ENCODE assay signal across 9 cellular contexts in genomic region chr7:155752756-155753445, GRCh38.
DNase-seq lines count a peak whose midpoint lies in the region; ATAC-seq and TF ChIP-seq lines count a peak whose summit lies in the region.
"Had no signal": no experiment of that assay in that cellular context is flagged by ENCODE, and none has a peak within 500 bp of the region (broad histone marks: within the 10 kb centered on the region; RNA-seq: fewer than 3 reads in every experiment).

No MANE protein-coding gene starts in this region.

- H3K27me3 Mint-ChIP-seq in effector memory CD8-positive, alpha-beta T cell: no peaks in the 10 kb centered on the region

- peaks cover 3% of the 10 kb centered on the region for H3K36me3 Mint-ChIP-seq in effector memory CD8-positive, alpha-beta T cell (ENCODE audit: insufficient read depth)

- peak overlapping the region; percentile 26 to 57 for H3K4me3 Mint-ChIP-seq in effector memory CD8-positive, alpha-beta T cell

- ATAC-seq in GM18499 (IDR thresholded peaks at IDR 0.05; ENCODE audit: insufficient read depth, unreplicated experiment) (peak; percentile 47), GM21367 (IDR thresholded peaks at IDR 0.05; ENCODE audit: unreplicated experiment) (peak; percentile 59), HG03280 (IDR thresholded peaks at IDR 0.05; ENCODE audit: unreplicated experiment) (peak; percentile 49)
- peak; percentile 16 for ATAC-seq in effector memory CD8-positive, alpha-beta T cell (replicated peaks)

- no peak overlapping the region for H3K27ac ChIP-seq in caudate nucleus (ENCODE audit: low read depth, low read length)

- TF ChIP-seq CTCF in foreskin fibroblast (IDR thresholded peaks at IDR 0.05; ENCODE audit: low read depth, low read length): no peak

- no peaks in the 10 kb centered on the region for H3K9me3 Mint-ChIP-seq in effector memory CD8-positive, alpha-beta T cell

- DNase-seq in effector memory CD8-positive, alpha-beta T cell: no peak
- no peak for DNase-seq in foreskin fibroblast
- DNase-seq in DMS153 treated with DMSO at 0.1 percent for 48 hours (lab: John Stamatoyannopoulos, UW; ENCODE audit: unreplicated experiment): no peak
- DNase-seq in medulla oblongata (ENCODE audit: extremely low spot score): no peak
- DNase-seq in caudate nucleus (lab: John Stamatoyannopoulos, UW): no peak
- DNase-seq: SHP77 had no signal

- H3K27ac Mint-ChIP-seq in effector memory CD8-positive, alpha-beta T cell: peak overlapping the region; percentile 81 to 86

- peaks cover 46 to 67% of the 10 kb centered on the region in 2 donors for H3K4me1 Mint-ChIP-seq in effector memory CD8-positive, alpha-beta T cell (ENCODE audit: low read depth in 2 of 2)

- no peak overlapping the region for H3K4me3 ChIP-seq in foreskin fibroblast (ENCODE audit: low read depth in 1 of 2, low read length in 2 of 2)
